Comparison of ENCODE assay signal across 14 cellular contexts in genomic region chr9:36138496-36138895, GRCh38. TPM values are rescaled to one million over a fixed set of nuclear protein-coding genes. Genes with fewer than 3 reads are reported as not detected.
DNase-seq lines count a peak whose midpoint lies in the region; ATAC-seq lines count a peak whose summit lies in the region.
"Had no signal": no experiment of that assay in that cellular context is flagged by ENCODE, and none has a peak within 500 bp of the region (broad histone marks: within the 10 kb centered on the region; RNA-seq: fewer than 3 reads in every experiment).

No MANE protein-coding gene starts in this region.

- ATAC-seq in natural killer cell treated with Interleukin-12 subunit alpha and Interleukin-12 subunit beta and Interleukin-15 and Interleukin-18, amount 100 ng/mL, for 72 hours, result no peak
- ATAC-seq in GM21390 (IDR thresholded peaks at IDR 0.05; ENCODE audit: unreplicated experiment), result no peak
- ATAC-seq: activated naive CD4-positive, alpha-beta T cell treated with anti-CD3 and anti-CD28 coated beads, Interleukin-2, amount 50 U/mL, for 72 hours had no signal

- H3K4me3 ChIP-seq in BLaER1, result no peak overlapping the region
- H3K4me3 ChIP-seq in CD8-positive, alpha-beta memory T cell (ENCODE audit: low read length), result no peak overlapping the region
- no peak overlapping the region for H3K4me3 ChIP-seq in effector memory CD4-positive, alpha-beta T cell (ENCODE audit: insufficient read depth, low read depth, low read length, poor library complexity, severe bottlenecking)
- H3K4me3 ChIP-seq: cardiac muscle cell had no signal

- H3K27ac Mint-ChIP-seq in CD8-positive, alpha-beta memory T cell, result peak overlapping the region; percentile 76 to 99 (median 86)
- H3K27ac Mint-ChIP-seq in natural killer cell treated with Interleukin-12 subunit alpha and Interleukin-12 subunit beta and Interleukin-15 and Interleukin-18, amount 100 ng/mL, for 72 hours, result peak overlapping the region in 1 of 2 donors; percentile 89
- H3K27ac Mint-ChIP-seq: activated naive CD4-positive, alpha-beta T cell treated with anti-CD3 and anti-CD28 coated beads, Interleukin-2, amount 50 U/mL, for 72 hours had no signal

- no peak overlapping the region for H3K9ac ChIP-seq in BLaER1

- peak overlapping the region; percentile 87 to 99 (median 96) for H3K4me3 Mint-ChIP-seq in CD8-positive, alpha-beta memory T cell
- H3K4me3 Mint-ChIP-seq in natural killer cell treated with Interleukin-12 subunit alpha and Interleukin-12 subunit beta and Interleukin-15 and Interleukin-18, amount 100 ng/mL, for 72 hours, result peak overlapping the region; percentile 97

- POLR2A ChIA-PET in CD8-positive, alpha-beta memory T cell (lab: Charles Lee), result interaction anchor here (0.6 to 2.4 kb wide), 2 partner anchors 10 to 27 kb away, joined by 5 to 12 read pairs; no protein-coding TSS in a partner anchor

- H3K36me3 ChIP-seq in BLaER1, result no peaks in the 10 kb centered on the region
- H3K36me3 ChIP-seq in CD8-positive, alpha-beta memory T cell (ENCODE audit: insufficient read depth, low read length), result no peaks in the 10 kb centered on the region
- no peaks in the 10 kb centered on the region for H3K36me3 ChIP-seq in effector memory CD4-positive, alpha-beta T cell (ENCODE audit: control insufficient read depth, insufficient read depth, low read length)
- H3K36me3 ChIP-seq: cardiac muscle cell had no signal

- H3K4me2 ChIP-seq in BLaER1, result peak overlapping the region; percentile 89

- peaks cover 0 to 1% (median 0%) of the 10 kb centered on the region in 5 donors for H3K9me3 Mint-ChIP-seq in CD8-positive, alpha-beta memory T cell
- no peaks in the 10 kb centered on the region for H3K9me3 Mint-ChIP-seq in natural killer cell treated with Interleukin-12 subunit alpha and Interleukin-12 subunit beta and Interleukin-15 and Interleukin-18, amount 100 ng/mL, for 72 hours
- H3K9me3 Mint-ChIP-seq: activated naive CD4-positive, alpha-beta T cell treated with anti-CD3 and anti-CD28 coated beads, Interleukin-2, amount 50 U/mL, for 72 hours had no signal

- no peaks in the 10 kb centered on the region for H4K20me1 ChIP-seq in BLaER1

- peaks cover 72% of the 10 kb centered on the region for H3K4me1 ChIP-seq in BLaER1
- H3K4me1 ChIP-seq in CD8-positive, alpha-beta memory T cell (ENCODE audit: insufficient read depth, low read length), result peaks cover 73% of the 10 kb centered on the region
- H3K4me1 ChIP-seq in effector memory CD4-positive, alpha-beta T cell (ENCODE audit: control insufficient read depth, insufficient read depth, low read length, poor library complexity, severe bottlenecking), result peaks cover 69% of the 10 kb centered on the region

- no peak overlapping the region for H3K27ac ChIP-seq in BLaER1
- H3K27ac ChIP-seq in CD8-positive, alpha-beta memory T cell (ENCODE audit: low read depth, low read length), result no peak overlapping the region
- peak overlapping the region; percentile 21 for H3K27ac ChIP-seq in effector memory CD4-positive, alpha-beta T cell (ENCODE audit: insufficient read depth, low read length, poor library complexity, severe bottlenecking)
- H3K27ac ChIP-seq: cardiac muscle cell, VCaP had no signal

- peaks cover 67 to 74% (median 73%) of the 10 kb centered on the region in 3 donors for H3K4me1 Mint-ChIP-seq in CD8-positive, alpha-beta memory T cell
- H3K4me1 Mint-ChIP-seq in natural killer cell treated with Interleukin-12 subunit alpha and Interleukin-12 subunit beta and Interleukin-15 and Interleukin-18, amount 100 ng/mL, for 72 hours (ENCODE audit: low read depth in 2 of 2), result peaks cover 66 to 69% of the 10 kb centered on the region in 2 donors

- DNase-seq in CD8-positive, alpha-beta memory T cell, result no peak
- DNase-seq in effector memory CD4-positive, alpha-beta T cell, result no peak
- no peak for DNase-seq in natural killer cell treated with Interleukin-12 subunit alpha and Interleukin-12 subunit beta and Interleukin-15 and Interleukin-18, amount 100 ng/mL, for 72 hours (ENCODE audit: low spot score)
- DNase-seq in DMS53 (lab: John Stamatoyannopoulos, UW), result no peak
- no peak for DNase-seq in NCI-H1105 (lab: John Stamatoyannopoulos, UW)
- DNase-seq: DMS 273 treated with DMSO at 0.1 percent for 48 hours, GOT3, left cardiac atrium, NCI-H1092 treated with DMSO at 0.1 percent for 48 hours had no signal

- H3K27me3 Mint-ChIP-seq in CD8-positive, alpha-beta memory T cell, result no peaks in the 10 kb centered on the region
- no peaks in the 10 kb centered on the region for H3K27me3 Mint-ChIP-seq in natural killer cell treated with Interleukin-12 subunit alpha and Interleukin-12 subunit beta and Interleukin-15 and Interleukin-18, amount 100 ng/mL, for 72 hours

- H3K9me3 ChIP-seq in BLaER1, result no peaks in the 10 kb centered on the region
- H3K9me3 ChIP-seq in CD8-positive, alpha-beta memory T cell (ENCODE audit: low read length), result no peaks in the 10 kb centered on the region
- H3K9me3 ChIP-seq in effector memory CD4-positive, alpha-beta T cell (ENCODE audit: control insufficient read depth, low read length), result no peaks in the 10 kb centered on the region

- H3K27me3 ChIP-seq in BLaER1, result no peaks in the 10 kb centered on the region
- H3K27me3 ChIP-seq in CD8-positive, alpha-beta memory T cell (ENCODE audit: insufficient read depth, low read length, poor library complexity, severe bottlenecking), result no peaks in the 10 kb centered on the region
- no peaks in the 10 kb centered on the region for H3K27me3 ChIP-seq in effector memory CD4-positive, alpha-beta T cell (replicated peaks; ENCODE audit: control insufficient read depth, insufficient read depth, low read length, poor library complexity, severe bottlenecking)

- H3K36me3 Mint-ChIP-seq in CD8-positive, alpha-beta memory T cell, result peaks cover 0 to 9% (median 1%) of the 10 kb centered on the region in 3 donors
- H3K36me3 Mint-ChIP-seq in natural killer cell treated with Interleukin-12 subunit alpha and Interleukin-12 subunit beta and Interleukin-15 and Interleukin-18, amount 100 ng/mL, for 72 hours, result no peaks in the 10 kb centered on the region
- H3K36me3 Mint-ChIP-seq: activated naive CD4-positive, alpha-beta T cell treated with anti-CD3 and anti-CD28 coated beads, Interleukin-2, amount 50 U/mL, for 72 hours had no signal

- CTCF ChIA-PET in CD8-positive, alpha-beta memory T cell (lab: Charles Lee), result interaction anchor here (1.3 to 6.2 kb wide), 3 partner anchors 10 to 36 kb away, joined by 4 to 65 read pairs (median 8); partner anchors contain the start of gene CCIN

RNA-seq across cellular contexts. Expression of gene GLIPR2, which starts 2.0 kb away (rescaled TPM):
- total RNA-seq in CD8-positive, alpha-beta memory T cell, result 10 to 100 TPM; 17.1 to 17.5 TPM
- 139 TPM for polyA plus RNA-seq in CD8-positive, alpha-beta memory T cell
- total RNA-seq in natural killer cell treated with Interleukin-12 subunit alpha and Interleukin-12 subunit beta and Interleukin-15 and Interleukin-18, amount 100 ng/mL, for 72 hours, result 10 to 100 TPM; 11.0 to 27.1 TPM

RNA-seq across cellular contexts. Expression of gene CCIN, which starts 30.7 kb away (rescaled TPM):
- not detected for total RNA-seq in CD8-positive, alpha-beta memory T cell
- 0.14 TPM for polyA plus RNA-seq in CD8-positive, alpha-beta memory T cell
- under 1 TPM in 1 of 2 donors, not detected in 1; 0.19 TPM for total RNA-seq in natural killer cell treated with Interleukin-12 subunit alpha and Interleukin-12 subunit beta and Interleukin-15 and Interleukin-18, amount 100 ng/mL, for 72 hours
- total RNA-seq: activated naive CD4-positive, alpha-beta T cell treated with anti-CD3 and anti-CD28 coated beads, Interleukin-2, amount 50 U/mL, for 72 hours; left cardiac atrium had no signal
- polyA plus RNA-seq: cardiac muscle cell had no signal

RNA-seq across cellular contexts. Expression of gene CLTA, which starts 52.2 kb away (rescaled TPM):
- 100 to 1,000 TPM; 185 to 186 TPM for total RNA-seq in CD8-positive, alpha-beta memory T cell
- polyA plus RNA-seq in CD8-positive, alpha-beta memory T cell, result 77.6 TPM
- 100 to 1,000 TPM; 133 to 178 TPM for total RNA-seq in natural killer cell treated with Interleukin-12 subunit alpha and Interleukin-12 subunit beta and Interleukin-15 and Interleukin-18, amount 100 ng/mL, for 72 hours
